ENCODE assay signal across 20 cellular contexts in the genomic region with DNA sequence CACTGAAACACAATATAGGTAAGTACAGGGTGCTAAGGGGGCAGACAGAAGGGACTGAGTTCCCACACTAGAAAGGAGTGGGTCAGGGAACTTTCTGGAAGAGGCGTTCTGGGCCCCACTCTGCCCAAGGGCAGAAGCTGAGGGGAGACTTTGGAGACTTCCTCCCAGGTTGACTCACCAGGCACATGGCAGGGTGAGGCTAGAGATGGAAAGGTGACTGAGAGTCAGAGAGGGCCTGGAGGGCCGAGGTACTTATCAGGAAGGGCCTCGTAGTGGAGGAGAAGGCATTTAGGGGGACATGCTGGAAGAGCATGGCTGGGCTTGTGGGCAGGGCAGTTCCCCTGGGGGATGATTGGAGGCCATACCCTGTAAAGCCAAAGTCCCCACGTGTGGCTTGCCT.
DNase-seq lines count a peak whose midpoint lies in the region; ATAC-seq and TF ChIP-seq lines count a peak whose summit lies in the region.
"Had no signal": no experiment of that assay in that cellular context is flagged by ENCODE, and none has a peak within 500 bp of the region (broad histone marks: within the 10 kb centered on the region; RNA-seq: fewer than 3 reads in every experiment).

No MANE protein-coding gene starts in this region.

- H3K27me3 ChIP-seq in foreskin keratinocyte (no peaks in the 10 kb centered on the region), transverse colon (no peaks in the 10 kb centered on the region)
- H3K27me3 ChIP-seq: brain microvascular endothelial cell, gastroesophageal sphincter, vagina had no signal

- intact Hi-C loops in activated naive CD4-positive, alpha-beta T cell treated with anti-CD3 and anti-CD28 coated beads for 36 hours (cut with micrococcal nuclease), result loop anchor here (1.0 to 5.0 kb wide), 2 partner anchors 40 to 64 kb away; no protein-coding TSS in a partner anchor
- intact Hi-C loops in activated CD8-positive, alpha-beta T cell treated with anti-CD3 and anti-CD28 coated beads for 36 hours (cut with micrococcal nuclease), result no loop called here
- intact Hi-C loops in transverse colon (cut with DNase I; ENCODE audit: low total_unique reads), result no loop called here

- H3K27ac ChIP-seq in foreskin keratinocyte, result no peak overlapping the region
- no peak overlapping the region for H3K27ac ChIP-seq in transverse colon
- H3K27ac ChIP-seq: brain microvascular endothelial cell, gastroesophageal sphincter, RWPE1, vagina had no signal

- TF ChIP-seq CTCF in activated CD8-positive, alpha-beta T cell treated with anti-CD3 and anti-CD28 coated beads for 36 hours (IDR thresholded peaks at IDR 0.05), result no peak
- TF ChIP-seq CTCF in foreskin keratinocyte (conservative IDR thresholded peaks at IDR 0.05), result no peak
- TF ChIP-seq CTCF in transverse colon (IDR thresholded peaks at IDR 0.05), result no peak

- in situ Hi-C loops in transverse colon (cut with MboI; ENCODE audit: low pct_ligation_motif_present in 1 of 4, low pct_unique_long_range_greater_than_20kb in 1 of 4, low sequenced_read_pairs in 3 of 4), result no loop called here

- no peak overlapping the region for H3K4me3 Mint-ChIP-seq in activated naive CD4-positive, alpha-beta T cell treated with anti-CD3 and anti-CD28 coated beads for 36 hours
- no peak overlapping the region for H3K4me3 Mint-ChIP-seq in activated CD8-positive, alpha-beta T cell treated with anti-CD3 and anti-CD28 coated beads for 36 hours
- H3K4me3 Mint-ChIP-seq in stimulated activated naive CD8-positive, alpha-beta T cell treated with anti-CD3 and anti-CD28 coated beads, Interleukin-15, Interleukin-2, amounts not matched to agents 100 ng/mL and 50 ng/mL, for 24 hours, result no peak overlapping the region
- H3K4me3 Mint-ChIP-seq: neural crest cell had no signal

- 79 to 81% methylated on average over 2 to 4 of the region's 4 CpGs for WGBS in transverse colon (ENCODE audit: low coverage in 1 of 2), 2 donors

- H3K4me1 ChIP-seq in foreskin keratinocyte (peaks cover 10% of the 10 kb centered on the region), transverse colon (peaks cover 9 to 15% (median 10%) of the 10 kb centered on the region in 4 donors)

- H3K9me3 Mint-ChIP-seq in activated naive CD4-positive, alpha-beta T cell treated with anti-CD3 and anti-CD28 coated beads for 36 hours, result peaks cover 3% of the 10 kb centered on the region
- H3K9me3 Mint-ChIP-seq in activated CD8-positive, alpha-beta T cell treated with anti-CD3 and anti-CD28 coated beads for 36 hours, result peaks cover 6% of the 10 kb centered on the region
- H3K9me3 Mint-ChIP-seq in stimulated activated naive CD8-positive, alpha-beta T cell treated with anti-CD3 and anti-CD28 coated beads, Interleukin-15, Interleukin-2, amounts not matched to agents 100 ng/mL and 50 ng/mL, for 24 hours, result peaks cover 7% of the 10 kb centered on the region
- H3K9me3 Mint-ChIP-seq: neural crest cell had no signal

- TF ChIP-seq EP300 in transverse colon (IDR thresholded peaks at IDR 0.05; ENCODE audit: low read depth), result no peak

- H3K36me3 ChIP-seq in transverse colon, result no peaks in the 10 kb centered on the region
- H3K36me3 ChIP-seq: brain microvascular endothelial cell, gastroesophageal sphincter, vagina had no signal

- ATAC-seq in activated CD8-positive, alpha-beta T cell treated with anti-CD3 and anti-CD28 coated beads for 36 hours, result peak; percentile 38
- ATAC-seq in foreskin keratinocyte, result peak; percentile 77
- ATAC-seq: gastroesophageal sphincter, SK-N-SH treated with all-trans-retinoic acid at 6 μM for 48 hours had no signal

- no peaks in the 10 kb centered on the region for H3K27me3 Mint-ChIP-seq in activated naive CD4-positive, alpha-beta T cell treated with anti-CD3 and anti-CD28 coated beads for 36 hours (ENCODE audit: low read depth)
- H3K27me3 Mint-ChIP-seq in activated CD8-positive, alpha-beta T cell treated with anti-CD3 and anti-CD28 coated beads for 36 hours, result no peaks in the 10 kb centered on the region
- no peaks in the 10 kb centered on the region for H3K27me3 Mint-ChIP-seq in stimulated activated naive CD8-positive, alpha-beta T cell treated with anti-CD3 and anti-CD28 coated beads, Interleukin-15, Interleukin-2, amounts not matched to agents 100 ng/mL and 50 ng/mL, for 24 hours

- no peaks in the 10 kb centered on the region for H3K9me3 ChIP-seq in transverse colon
- H3K9me3 ChIP-seq: gastroesophageal sphincter, vagina had no signal

- peaks cover 63% of the 10 kb centered on the region for H3K4me1 Mint-ChIP-seq in activated naive CD4-positive, alpha-beta T cell treated with anti-CD3 and anti-CD28 coated beads for 36 hours (ENCODE audit: low read depth)
- peaks cover 67% of the 10 kb centered on the region for H3K4me1 Mint-ChIP-seq in activated CD8-positive, alpha-beta T cell treated with anti-CD3 and anti-CD28 coated beads for 36 hours (ENCODE audit: low read depth)
- H3K4me1 Mint-ChIP-seq in stimulated activated naive CD8-positive, alpha-beta T cell treated with anti-CD3 and anti-CD28 coated beads, Interleukin-15, Interleukin-2, amounts not matched to agents 100 ng/mL and 50 ng/mL, for 24 hours (ENCODE audit: low read depth), result peaks cover 65% of the 10 kb centered on the region

- no peak for TF ChIP-seq POLR2A in transverse colon (IDR thresholded peaks at IDR 0.05)

- H3K4me3 ChIP-seq in transverse colon, result no peak overlapping the region
- H3K4me3 ChIP-seq: gastroesophageal sphincter, vagina had no signal

- CTCF ChIA-PET in activated naive CD4-positive, alpha-beta T cell treated with anti-CD3 and anti-CD28 coated beads for 36 hours (lab: Charles Lee), result no interaction called here
- CTCF ChIA-PET in activated CD8-positive, alpha-beta T cell treated with anti-CD3 and anti-CD28 coated beads for 36 hours (lab: Charles Lee), result no interaction called here

- peak; percentile 18 for DNase-seq in activated naive CD4-positive, alpha-beta T cell treated with anti-CD3 and anti-CD28 coated beads for 36 hours
- DNase-seq in activated naive CD4-positive, alpha-beta T cell (lab: John Stamatoyannopoulos, UW), result no peak
- DNase-seq in activated CD8-positive, alpha-beta T cell treated with anti-CD3 and anti-CD28 coated beads for 36 hours, result no peak
- DNase-seq in foreskin keratinocyte (no peak), HK-2 (ENCODE audit: unreplicated experiment) (no peak), transverse colon (no peak), NCI-H2171 (lab: John Stamatoyannopoulos, UW) (no peak)
- DNase-seq: brain microvascular endothelial cell; DMS79; erythroblast; KBM-7; NCI-H1930; NK-92 treated with Interleukin-12 subunit alpha and Interleukin-12 subunit beta, amount 100 ng/mL, for 24 hours; stimulated activated CD4-positive, alpha-beta T cell treated with anti-CD3 and anti-CD28 coated beads, Interleukin-4, amount 100 ng/mL, for 24 hours had no signal

- H3K27ac Mint-ChIP-seq in activated naive CD4-positive, alpha-beta T cell treated with anti-CD3 and anti-CD28 coated beads for 36 hours, result peak overlapping the region; percentile 32
- peak overlapping the region; percentile 41 for H3K27ac Mint-ChIP-seq in activated CD8-positive, alpha-beta T cell treated with anti-CD3 and anti-CD28 coated beads for 36 hours
- H3K27ac Mint-ChIP-seq in stimulated activated naive CD8-positive, alpha-beta T cell treated with anti-CD3 and anti-CD28 coated beads, Interleukin-15, Interleukin-2, amounts not matched to agents 100 ng/mL and 50 ng/mL, for 24 hours, result peak overlapping the region; percentile 32

- H3K36me3 Mint-ChIP-seq in activated naive CD4-positive, alpha-beta T cell treated with anti-CD3 and anti-CD28 coated beads for 36 hours (ENCODE audit: low read depth), result no peaks in the 10 kb centered on the region
- H3K36me3 Mint-ChIP-seq in activated CD8-positive, alpha-beta T cell treated with anti-CD3 and anti-CD28 coated beads for 36 hours (ENCODE audit: low read depth), result no peaks in the 10 kb centered on the region
- no peaks in the 10 kb centered on the region for H3K36me3 Mint-ChIP-seq in stimulated activated naive CD8-positive, alpha-beta T cell treated with anti-CD3 and anti-CD28 coated beads, Interleukin-15, Interleukin-2, amounts not matched to agents 100 ng/mL and 50 ng/mL, for 24 hours (ENCODE audit: low read depth)

- POLR2A ChIA-PET in activated CD8-positive, alpha-beta T cell treated with anti-CD3 and anti-CD28 coated beads for 36 hours (lab: Charles Lee), result no interaction called here
